In genomic region chr13:72889496-72889895, GRCh38 we compare ENCODE assay signal across 23 cellular contexts.
"Had no signal": no experiment of that assay in that cellular context is flagged by ENCODE, and none has a peak within 500 bp of the region (broad histone marks: within the 10 kb centered on the region; RNA-seq: fewer than 3 reads in every experiment).

No MANE protein-coding gene starts in this region.

- H3K4me3 ChIP-seq: MG63, PC-9, Peyer's patch, SJCRH30 had no signal

- H3K36me3 ChIP-seq: Peyer's patch had no signal

- H3K27me3 ChIP-seq: MG63, Peyer's patch, SJCRH30 had no signal

- H2AFZ ChIP-seq: PC-9 had no signal

- ATAC-seq: Right ventricle myocardium inferior, SK-N-SH treated with all-trans-retinoic acid at 6 μM for 48 hours had no signal

- H3K4me2 ChIP-seq: PC-9 had no signal

- H3K9me3 ChIP-seq: MG63, Peyer's patch, SJCRH30 had no signal

- H3K27ac ChIP-seq: HL-60, PC-9, Peyer's patch, SJCRH30 had no signal

- H3K4me1 ChIP-seq: Peyer's patch, SJCRH30 had no signal

- DNase-seq: Karpas-422, KG1, MG63, NCI-H1092, NCI-H1436, NCI-H187, NCI-H2029, NCI-H2081 treated with DMSO at 0.1 percent for 48 hours, NCI-H2171, NCI-H226, NCI-H446, NCI-H510A, NCI-H524 treated with DMSO at 0.1 percent for 48 hours, NCI-H69, NCI-H774, PC-9, Peyer's patch, SHP77 treated with DMSO at 0.1 percent for 48 hours, SJCRH30 had no signal

- FAIRE-seq: HTR-8/SVneo had no signal
